In genomic region chr3:193878051-193878838, GRCh38 we compare ENCODE assay signal across 21 cellular contexts.
A peak's percentile ranks its signal among the peaks of the same experiment; 100 is the strongest.
DNase-seq lines count a peak whose midpoint lies in the region; ATAC-seq and TF ChIP-seq lines count a peak whose summit lies in the region.
"Had no signal": no experiment of that assay in that cellular context is flagged by ENCODE, and none has a peak within 500 bp of the region (broad histone marks: within the 10 kb centered on the region; RNA-seq: fewer than 3 reads in every experiment).

No MANE protein-coding gene starts in this region.

- H3K9me3 ChIP-seq in breast epithelium (no peaks in the 10 kb centered on the region), PC-3 (ENCODE audit: low read length) (no peaks in the 10 kb centered on the region)
- H3K9me3 ChIP-seq in CD8-positive, alpha-beta T cell (ENCODE audit: low read length), result no peaks in the 10 kb centered on the region
- H3K9me3 ChIP-seq: BLaER1 treated with 17β-estradiol and CSF1 and Interleukin-3, amounts not matched to agents 10 nM and 100 nM had no signal

- POLR2A ChIA-PET in MCF 10A (lab: Yijun Ruan, JAX) (interaction anchor here (0.6 to 1.0 kb wide), 2 partner anchors 20 to 443 kb away, joined by 3 read pairs; no protein-coding TSS in a partner anchor), PC-3 (lab: Charles Lee; ENCODE audit: unreplicated experiment) (interaction anchor here (0.5 kb wide), 1 partner anchor 51 kb away, joined by 4 read pairs; no protein-coding TSS in a partner anchor)
- POLR2A ChIA-PET in CD8-positive, alpha-beta T cell (lab: Charles Lee), result no interaction called here

- H3K9me2 ChIP-seq in PC-3 (replicated peaks; ENCODE audit: low read length), result no peaks in the 10 kb centered on the region

- no peaks in the 10 kb centered on the region for H4K20me1 ChIP-seq in PC-3 (ENCODE audit: low read length)
- H4K20me1 ChIP-seq: BLaER1 treated with 17β-estradiol and CSF1 and Interleukin-3, amounts not matched to agents 10 nM and 100 nM had no signal

- TF ChIP-seq POLR2A in breast epithelium (IDR thresholded peaks at IDR 0.05), result no peak

- H3K4me2 ChIP-seq in PC-3 (ENCODE audit: low read length), result no peak overlapping the region

- H3K36me3 ChIP-seq in breast epithelium, result no peaks in the 10 kb centered on the region
- H3K36me3 ChIP-seq in PC-3 (ENCODE audit: low read depth, low read length), result no peaks in the 10 kb centered on the region
- H3K36me3 ChIP-seq in CD8-positive, alpha-beta T cell (ENCODE audit: insufficient read depth, low read length), result no peaks in the 10 kb centered on the region
- H3K36me3 ChIP-seq: BLaER1 treated with 17β-estradiol and CSF1 and Interleukin-3, amounts not matched to agents 10 nM and 100 nM had no signal

- peaks cover 17% of the 10 kb centered on the region for H3K27me3 Mint-ChIP-seq in MCF 10A (ENCODE audit: insufficient read depth, unreplicated experiment)
- no peaks in the 10 kb centered on the region for H3K27me3 Mint-ChIP-seq in CD8-positive, alpha-beta T cell (ENCODE audit: low read depth)

- no TSS peak for BruUV-seq in MCF 10A (replicated peaks; lab: Mats Ljungman, UMichigan)
- BruUV-seq in PC-3 (replicated peaks; lab: Mats Ljungman, UMichigan), result no TSS peak

- H3K27ac ChIP-seq in breast epithelium, result no peak overlapping the region
- H3K27ac ChIP-seq in PC-3 (ENCODE audit: low read length), result no peak overlapping the region
- peak overlapping the region; percentile 55 for H3K27ac ChIP-seq in foreskin keratinocyte
- no peak overlapping the region for H3K27ac ChIP-seq in CD8-positive, alpha-beta T cell (ENCODE audit: low read depth, low read length)
- H3K27ac ChIP-seq: 22Rv1; BLaER1 treated with 17β-estradiol and CSF1 and Interleukin-3, amounts not matched to agents 10 nM and 100 nM; RWPE1 had no signal

- H3K9me3 Mint-ChIP-seq in MCF 10A (ENCODE audit: unreplicated experiment), result no peaks in the 10 kb centered on the region
- no peaks in the 10 kb centered on the region for H3K9me3 Mint-ChIP-seq in CD8-positive, alpha-beta T cell
- H3K9me3 Mint-ChIP-seq: HFFc6 had no signal

- no peak for TF ChIP-seq CTCF in MCF 10A (IDR thresholded peaks at IDR 0.05; ENCODE audit: unreplicated experiment)
- no peak for TF ChIP-seq CTCF in breast epithelium (IDR thresholded peaks at IDR 0.05)
- TF ChIP-seq CTCF in PC-3 (conservative IDR thresholded peaks at IDR 0.05; ENCODE audit: low read depth, low read length), result no peak
- no peak for TF ChIP-seq CTCF in foreskin keratinocyte (conservative IDR thresholded peaks at IDR 0.05)
- no peak for TF ChIP-seq CTCF in CD8-positive, alpha-beta T cell (IDR thresholded peaks at IDR 0.05)

- no peak overlapping the region for H3K9ac ChIP-seq in PC-3 (ENCODE audit: low read length)
- H3K9ac ChIP-seq: BLaER1 treated with 17β-estradiol and CSF1 and Interleukin-3, amounts not matched to agents 10 nM and 100 nM had no signal

- H3K4me3 ChIP-seq in breast epithelium (no peak overlapping the region), PC-3 (ENCODE audit: low read length) (no peak overlapping the region)
- H3K4me3 ChIP-seq in CD8-positive, alpha-beta T cell (ENCODE audit: low read depth, low read length), result no peak overlapping the region
- H3K4me3 ChIP-seq: BLaER1 treated with 17β-estradiol and CSF1 and Interleukin-3, amounts not matched to agents 10 nM and 100 nM had no signal

- H3K4me1 Mint-ChIP-seq in MCF 10A (ENCODE audit: insufficient read depth, unreplicated experiment), result peaks cover 43% of the 10 kb centered on the region
- H3K4me1 Mint-ChIP-seq in CD8-positive, alpha-beta T cell (ENCODE audit: low read depth), result no peaks in the 10 kb centered on the region
- H3K4me1 Mint-ChIP-seq: CD4-positive, alpha-beta memory T cell had no signal

- CTCF ChIA-PET in MCF 10A (lab: Yijun Ruan, JAX), result no interaction called here
- CTCF ChIA-PET in PC-3 (lab: Charles Lee), result no interaction called here
- CTCF ChIA-PET in CD8-positive, alpha-beta T cell (lab: Charles Lee), result no interaction called here

- no peak overlapping the region for H2AFZ ChIP-seq in PC-3 (ENCODE audit: low read length)

- peak; percentile 54 for DNase-seq in MCF 10A (ENCODE audit: unreplicated experiment)
- DNase-seq in breast epithelium (ENCODE audit: low spot score in 2 of 2), result no peak
- peak; percentile 30 for DNase-seq in PC-3
- DNase-seq in foreskin keratinocyte, result no peak
- DNase-seq in CD8-positive, alpha-beta T cell, result no peak
- no peak for DNase-seq in kidney glomerular epithelial cell (lab: John Stamatoyannopoulos, UW)
- DNase-seq in DMS79 (lab: John Stamatoyannopoulos, UW), result no peak
- DNase-seq: ACHN; CD4-positive, alpha-beta memory T cell; HFFc6; KG1; NCI-H1105; NCI-H2081; NCI-H2171; NCI-H524 treated with DMSO at 0.1 percent for 48 hours; SIG-M5 had no signal

- no peaks in the 10 kb centered on the region for H3K36me3 Mint-ChIP-seq in MCF 10A (ENCODE audit: insufficient read depth, unreplicated experiment)
- H3K36me3 Mint-ChIP-seq in CD8-positive, alpha-beta T cell, result no peaks in the 10 kb centered on the region
- H3K36me3 Mint-ChIP-seq: CD4-positive, alpha-beta memory T cell had no signal

- H3K27me3 ChIP-seq in breast epithelium, result no peaks in the 10 kb centered on the region
- H3K27me3 ChIP-seq in PC-3 (ENCODE audit: low read length), result no peaks in the 10 kb centered on the region
- H3K27me3 ChIP-seq in foreskin keratinocyte, result no peaks in the 10 kb centered on the region
- H3K27me3 ChIP-seq in CD8-positive, alpha-beta T cell (ENCODE audit: insufficient read depth, low read length), result no peaks in the 10 kb centered on the region

- no peaks in the 10 kb centered on the region for H3F3A ChIP-seq in PC-3 (ENCODE audit: low read length, unreplicated experiment)

- no peak overlapping the region for H3K27ac Mint-ChIP-seq in MCF 10A (ENCODE audit: low read depth, unreplicated experiment)
- H3K27ac Mint-ChIP-seq in CD8-positive, alpha-beta T cell, result no peak overlapping the region
- H3K27ac Mint-ChIP-seq: CD4-positive, alpha-beta memory T cell; HFFc6 had no signal

- no peak overlapping the region for H3K4me3 Mint-ChIP-seq in MCF 10A (ENCODE audit: unreplicated experiment)
- no peak overlapping the region for H3K4me3 Mint-ChIP-seq in CD8-positive, alpha-beta T cell
- H3K4me3 Mint-ChIP-seq: CD4-positive, alpha-beta memory T cell; HFFc6 had no signal

- intact Hi-C loops in MCF 10A (cut with micrococcal nuclease) (no loop called here), breast epithelium (cut with DNase I; ENCODE audit: low total_unique reads) (no loop called here), PC-3 (cut with micrococcal nuclease) (no loop called here)
- intact Hi-C loops in CD8-positive, alpha-beta T cell (cut with DNase I, micrococcal nuclease), result no loop called here

- H3K79me2 ChIP-seq in PC-3 (ENCODE audit: low read length), result no peaks in the 10 kb centered on the region

- no peaks in the 10 kb centered on the region for H3K4me1 ChIP-seq in breast epithelium
- H3K4me1 ChIP-seq in PC-3 (ENCODE audit: insufficient read depth, low read length), result peaks cover 30% of the 10 kb centered on the region
- H3K4me1 ChIP-seq in foreskin keratinocyte, result peaks cover 8% of the 10 kb centered on the region
- H3K4me1 ChIP-seq in CD8-positive, alpha-beta T cell (ENCODE audit: insufficient read depth, low read length), result no peaks in the 10 kb centered on the region

- peak; percentile 12; the same call in 1 of the 2 replicates for ATAC-seq in PC-3
- no peak for ATAC-seq in foreskin keratinocyte
- no peak for ATAC-seq in CD8-positive, alpha-beta T cell
- ATAC-seq in HG03196 (IDR thresholded peaks at IDR 0.05; ENCODE audit: unreplicated experiment), result no peak
- ATAC-seq: SK-N-SH treated with all-trans-retinoic acid at 6 μM for 48 hours had no signal

Comparison
In these comparisons a context has a peak if more than half of its experiments do, and no peak if none do; other contexts are left out.
1. DNase-seq: peak in MCF 10A (single experiment) and PC-3 (single experiment); none in breast epithelium (0 of 2), foreskin keratinocyte (0 of 2), CD8-positive, alpha-beta T cell (0 of 7), kidney glomerular epithelial cell (single experiment) and DMS79 (single experiment).